In genomic region chr3:126850370-126851085, GRCh38 we compare ENCODE assay signal across 10 cellular contexts.
A peak's percentile ranks its signal among the peaks of the same experiment; 100 is the strongest.
DNase-seq lines count a peak whose midpoint lies in the region; ATAC-seq and TF ChIP-seq lines count a peak whose summit lies in the region.
"Had no signal": no experiment of that assay in that cellular context is flagged by ENCODE, and none has a peak within 500 bp of the region (broad histone marks: within the 10 kb centered on the region; RNA-seq: fewer than 3 reads in every experiment).

No MANE protein-coding gene starts in this region.

- no peak overlapping the region for H3K4me2 ChIP-seq in PC-3 (ENCODE audit: low read length)

- CTCF ChIA-PET in PC-3 (lab: Charles Lee) = no interaction called here

- intact Hi-C loops in PC-3 (cut with micrococcal nuclease) = loop anchor here (10.0 kb wide), 1 partner anchor 114 kb away; no protein-coding TSS in a partner anchor

- H4K20me1 ChIP-seq in PC-3 (ENCODE audit: low read length) = no peaks in the 10 kb centered on the region

- TF ChIP-seq CTCF in AG10803 (conservative IDR thresholded peaks at IDR 0.05; ENCODE audit: low read length) = no peak
- TF ChIP-seq CTCF in fibroblast of villous mesenchyme (IDR thresholded peaks at IDR 0.05; ENCODE audit: insufficient read depth, low read depth, low read length) = no peak
- no peak for TF ChIP-seq CTCF in PC-3 (conservative IDR thresholded peaks at IDR 0.05; ENCODE audit: low read depth, low read length)

- no peak overlapping the region for H3K9ac ChIP-seq in PC-3 (ENCODE audit: low read length)

- H3F3A ChIP-seq in PC-3 (ENCODE audit: low read length, unreplicated experiment) = no peaks in the 10 kb centered on the region

- H3K9me2 ChIP-seq in PC-3 (replicated peaks; ENCODE audit: low read length) = no peaks in the 10 kb centered on the region

- POLR2A ChIA-PET in PC-3 (lab: Charles Lee; ENCODE audit: unreplicated experiment) = no interaction called here

- no peaks in the 10 kb centered on the region for H3K36me3 ChIP-seq in PC-3 (ENCODE audit: low read depth, low read length)

- no peak overlapping the region for H3K27ac ChIP-seq in PC-3 (ENCODE audit: low read length)

- peak; percentile 91 for DNase-seq in AG10803 (ENCODE audit: low read depth)
- DNase-seq in M059J (ENCODE audit: low read depth) = peak; percentile 42
- peak; percentile 66 for DNase-seq in fibroblast of villous mesenchyme (ENCODE audit: low read depth)
- peak; percentile 66 for DNase-seq in myocyte (ENCODE audit: low read depth)
- no peak for DNase-seq in PC-3
- DNase-seq in NCI-H2081 treated with DMSO at 0.1 percent for 48 hours (lab: John Stamatoyannopoulos, UW) = no peak
- DNase-seq in NCI-H2029 treated with DMSO at 0.1 percent for 48 hours (lab: John Stamatoyannopoulos, UW) = no peak
- DNase-seq: mammary epithelial cell; stimulated activated CD4-positive, alpha-beta T cell treated with anti-CD3 and anti-CD28 coated beads, Interleukin-4, amount 100 ng/mL, for 24 hours had no signal

- no peaks in the 10 kb centered on the region for H3K27me3 ChIP-seq in PC-3 (ENCODE audit: low read length)

- H2AFZ ChIP-seq in PC-3 (ENCODE audit: low read length) = no peak overlapping the region

- no peak overlapping the region for H3K4me3 ChIP-seq in AG10803 (ENCODE audit: low read length)
- no peak overlapping the region for H3K4me3 ChIP-seq in fibroblast of villous mesenchyme (ENCODE audit: low read depth, low read length)
- H3K4me3 ChIP-seq in PC-3 (ENCODE audit: low read length) = no peak overlapping the region

- H3K79me2 ChIP-seq in PC-3 (ENCODE audit: low read length) = no peaks in the 10 kb centered on the region

- H3K9me3 ChIP-seq in PC-3 (ENCODE audit: low read length) = no peaks in the 10 kb centered on the region

- BruUV-seq in PC-3 (replicated peaks; lab: Mats Ljungman, UMichigan) = no TSS peak

- peaks cover 5% of the 10 kb centered on the region for H3K4me1 ChIP-seq in PC-3 (ENCODE audit: insufficient read depth, low read length)

- ATAC-seq in PC-3 (no peak), GM18907 (IDR thresholded peaks at IDR 0.05; ENCODE audit: unreplicated experiment) (no peak)

Comparison
In these comparisons a context has a peak if more than half of its experiments do, and no peak if none do; other contexts are left out.
1. DNase-seq: peak in AG10803 (single experiment), M059J (single experiment), fibroblast of villous mesenchyme (single experiment) and myocyte (single experiment); none in PC-3 (single experiment), NCI-H2081 treated with DMSO at 0.1 percent for 48 hours (single experiment) and NCI-H2029 treated with DMSO at 0.1 percent for 48 hours (single experiment).